Comparison of ENCODE assay signal across 8 cellular contexts in genomic region chr5:159772698-159773061, GRCh38.
A peak's percentile ranks its signal among the peaks of the same experiment; 100 is the strongest.
DNase-seq lines count a peak whose midpoint lies in the region; ATAC-seq and TF ChIP-seq lines count a peak whose summit lies in the region.

No MANE protein-coding gene starts in this region.

- H2AFZ ChIP-seq in fibroblast of lung (ENCODE audit: low read length), result peak overlapping the region; percentile 67

- no peak for TF ChIP-seq POLR2A in gastrocnemius medialis (IDR thresholded peaks at IDR 0.05)

- peak overlapping the region; percentile 63 for H3K9ac ChIP-seq in fibroblast of lung (ENCODE audit: insufficient read depth, low read length)

- TF ChIP-seq CTCF in GM12875 (IDR thresholded peaks at IDR 0.05; ENCODE audit: borderline replicate concordance, insufficient read depth, low read depth, low read length), result no peak
- TF ChIP-seq CTCF in RWPE2 (IDR thresholded peaks at IDR 0.05; ENCODE audit: poor library complexity, severe bottlenecking), result no peak
- TF ChIP-seq CTCF in fibroblast of lung (conservative IDR thresholded peaks at IDR 0.05 in 1 of 2, IDR thresholded peaks at IDR 0.05 in 1 of 2; ENCODE audit: low read depth in 1 of 2, low read length in 2 of 2), result no peak
- no peak for TF ChIP-seq CTCF in gastrocnemius medialis (IDR thresholded peaks at IDR 0.05 in 4 of 5, conservative IDR thresholded peaks at IDR 0.05 in 1 of 5)

- H3K79me2 ChIP-seq in fibroblast of lung (ENCODE audit: control insufficient read depth, insufficient read depth, low read length), result no peaks in the 10 kb centered on the region

- H3K4me3 ChIP-seq in GM12875 (ENCODE audit: low read depth, low read length) (peak overlapping the region; percentile 44), RWPE2 (ENCODE audit: severe bottlenecking) (peak overlapping the region; percentile 28), fibroblast of lung (replicated peaks in 1 of 4; ENCODE audit: control extremely low read depth in 1 of 4, insufficient read depth in 1 of 4, low read depth in 3 of 4, low read length in 4 of 4) (peak overlapping the region in 1 of 4 experiments; percentile 52), gastrocnemius medialis (peak overlapping the region in 3 of 4 donors; percentile 36 to 58 (median 47))

- intact Hi-C loops in gastrocnemius medialis (cut with DNase I; ENCODE audit: low total_unique reads) (loop anchor here (1.0 to 10.0 kb wide), 3 partner anchors 54 to 255 kb away; no protein-coding TSS in a partner anchor), posterior cingulate gyrus (cut with DNase I) (loop anchor here (10.0 kb wide), 1 partner anchor 328 kb away; no protein-coding TSS in a partner anchor)

- H3K27ac ChIP-seq in RWPE2 (ENCODE audit: poor library complexity, severe bottlenecking) (no peak overlapping the region), fibroblast of lung (ENCODE audit: insufficient read depth, low read length) (peak overlapping the region; percentile 76), gastrocnemius medialis (peak overlapping the region; percentile 72 to 87 (median 84))

- ATAC-seq in RWPE2 (ENCODE audit: low read depth) (no peak), gastrocnemius medialis (no peak), HG02884 (IDR thresholded peaks at IDR 0.05; ENCODE audit: unreplicated experiment) (no peak)

- no peaks in the 10 kb centered on the region for H3K9me3 ChIP-seq in RWPE2 (ENCODE audit: severe bottlenecking)
- H3K9me3 ChIP-seq in fibroblast of lung (ENCODE audit: control insufficient read depth, insufficient read depth, low read depth, low read length), result no peaks in the 10 kb centered on the region
- no peaks in the 10 kb centered on the region for H3K9me3 ChIP-seq in gastrocnemius medialis

- in situ Hi-C loops in gastrocnemius medialis (cut with MboI; ENCODE audit: low sequenced_read_pairs in 4 of 4), result no loop called here

- H3K4me1 ChIP-seq in RWPE2 (ENCODE audit: insufficient read depth, poor library complexity, severe bottlenecking), result peaks cover 6% of the 10 kb centered on the region
- peaks cover 8% of the 10 kb centered on the region for H3K4me1 ChIP-seq in fibroblast of lung (ENCODE audit: control insufficient read depth, extremely low read depth, insufficient read depth, low read length)
- peaks cover 5 to 6% of the 10 kb centered on the region in 2 donors for H3K4me1 ChIP-seq in gastrocnemius medialis

- H4K20me1 ChIP-seq in fibroblast of lung (ENCODE audit: control insufficient read depth, extremely low read depth, insufficient read depth, low read length), result no peaks in the 10 kb centered on the region

- peak overlapping the region; percentile 78 for H3K4me2 ChIP-seq in fibroblast of lung (ENCODE audit: extremely low read depth, insufficient read depth, low read length)

- no peaks in the 10 kb centered on the region for H3K27me3 ChIP-seq in RWPE2 (ENCODE audit: insufficient read depth, poor library complexity, severe bottlenecking)
- no peaks in the 10 kb centered on the region for H3K27me3 ChIP-seq in fibroblast of lung (ENCODE audit: control insufficient read depth, insufficient read depth, low read length)
- no peaks in the 10 kb centered on the region for H3K27me3 ChIP-seq in gastrocnemius medialis

- no peaks in the 10 kb centered on the region for H3K36me3 ChIP-seq in RWPE2 (ENCODE audit: low read depth)
- no peaks in the 10 kb centered on the region for H3K36me3 ChIP-seq in fibroblast of lung (ENCODE audit: control insufficient read depth, insufficient read depth, low read length)
- no peaks in the 10 kb centered on the region for H3K36me3 ChIP-seq in gastrocnemius medialis

- no peak for DNase-seq in RWPE2 (ENCODE audit: low spot score)
- DNase-seq in fibroblast of lung (ENCODE audit: low read depth in 2 of 2), result no peak
- no peak for DNase-seq in gastrocnemius medialis
- no peak for DNase-seq in posterior cingulate gyrus
- no peak for DNase-seq in NCI-H1694 treated with DMSO at 0.1 percent for 48 hours (lab: John Stamatoyannopoulos, UW)
- DNase-seq in activated effector memory CD4-positive, alpha-beta T cell treated with anti-CD3 and anti-CD28 coated beads, Interleukin-2, amount 50 U/mL, for 16 hours, result no peak
